In genomic region chr1:152000989-152001630, GRCh38 we compare ENCODE assay signal across 2 cellular contexts.
TF ChIP-seq lines count a peak whose summit lies in the region.

No MANE protein-coding gene starts in this region.

TF ChIP-seq in HCT116, 20 proteins besides CTCF, POLR2A, EP300 and RAD21 (continued from another document):
- TF ChIP-seq, protein P1, sequence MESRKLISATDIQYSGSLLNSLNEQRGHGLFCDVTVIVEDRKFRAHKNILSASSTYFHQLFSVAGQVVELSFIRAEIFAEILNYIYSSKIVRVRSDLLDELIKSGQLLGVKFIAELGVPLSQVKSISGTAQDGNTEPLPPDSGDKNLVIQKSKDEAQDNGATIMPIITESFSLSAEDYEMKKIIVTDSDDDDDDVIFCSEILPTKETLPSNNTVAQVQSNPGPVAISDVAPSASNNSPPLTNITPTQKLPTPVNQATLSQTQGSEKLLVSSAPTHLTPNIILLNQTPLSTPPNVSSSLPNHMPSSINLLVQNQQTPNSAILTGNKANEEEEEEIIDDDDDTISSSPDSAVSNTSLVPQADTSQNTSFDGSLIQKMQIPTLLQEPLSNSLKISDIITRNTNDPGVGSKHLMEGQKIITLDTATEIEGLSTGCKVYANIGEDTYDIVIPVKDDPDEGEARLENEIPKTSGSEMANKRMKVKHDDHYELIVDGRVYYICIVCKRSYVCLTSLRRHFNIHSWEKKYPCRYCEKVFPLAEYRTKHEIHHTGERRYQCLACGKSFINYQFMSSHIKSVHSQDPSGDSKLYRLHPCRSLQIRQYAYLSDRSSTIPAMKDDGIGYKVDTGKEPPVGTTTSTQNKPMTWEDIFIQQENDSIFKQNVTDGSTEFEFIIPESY (IDR thresholded peaks at IDR 0.05; ENCODE audit: extremely low read depth, insufficient replicate concordance, low read length): no peak
- TF ChIP-seq EZH2 (IDR thresholded peaks at IDR 0.05) (no peak), REST (IDR thresholded peaks at IDR 0.05; ENCODE audit: low read depth) (no peak)

TF ChIP-seq in WTC11, 78 proteins besides CTCF, POLR2A, EP300 and RAD21 (continued from another document):
- TF ChIP-seq JUN (CRISPR knock-in tag; IDR thresholded peaks at IDR 0.05) (no peak), E2F1 (CRISPR knock-in tag; IDR thresholded peaks at IDR 0.05) (no peak), TEAD4 (CRISPR knock-in tag; IDR thresholded peaks at IDR 0.05) (no peak), ZNF396 (CRISPR knock-in tag; IDR thresholded peaks at IDR 0.05; ENCODE audit: borderline replicate concordance) (no peak), TCF7 (CRISPR knock-in tag; IDR thresholded peaks at IDR 0.05; ENCODE audit: low read depth) (no peak)
- TF ChIP-seq, protein P2, sequence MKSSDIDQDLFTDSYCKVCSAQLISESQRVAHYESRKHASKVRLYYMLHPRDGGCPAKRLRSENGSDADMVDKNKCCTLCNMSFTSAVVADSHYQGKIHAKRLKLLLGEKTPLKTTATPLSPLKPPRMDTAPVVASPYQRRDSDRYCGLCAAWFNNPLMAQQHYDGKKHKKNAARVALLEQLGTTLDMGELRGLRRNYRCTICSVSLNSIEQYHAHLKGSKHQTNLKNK (CRISPR knock-in tag; IDR thresholded peaks at IDR 0.05): no peak
